9 cellular contexts compared by ENCODE assay signal in genomic region chr2:15681089-15681885, GRCh38.
"Had no signal": no experiment of that assay in that cellular context is flagged by ENCODE, and none has a peak within 500 bp of the region (broad histone marks: within the 10 kb centered on the region; RNA-seq: fewer than 3 reads in every experiment).

No MANE protein-coding gene starts in this region.

- H3K4me2 ChIP-seq: GM23338, KMS-11 had no signal

- H3K27ac ChIP-seq: HL-60, KMS-11 had no signal

- DNase-seq: H9, HCEC 1CT, IMR-90, KBM-7 had no signal

- H3K4me3 Mint-ChIP-seq: GM23338, H9 had no signal

- H3K27ac Mint-ChIP-seq: GM23338, H9 had no signal

- H3K9ac ChIP-seq: KMS-11 had no signal

- H2AFZ ChIP-seq: GM23338 had no signal

- FAIRE-seq: H1, H54 had no signal

- H3K4me3 ChIP-seq: GM23338 had no signal

- ATAC-seq: GM23338 had no signal
